ENCODE assay signal across 11 cellular contexts in the genomic region with DNA sequence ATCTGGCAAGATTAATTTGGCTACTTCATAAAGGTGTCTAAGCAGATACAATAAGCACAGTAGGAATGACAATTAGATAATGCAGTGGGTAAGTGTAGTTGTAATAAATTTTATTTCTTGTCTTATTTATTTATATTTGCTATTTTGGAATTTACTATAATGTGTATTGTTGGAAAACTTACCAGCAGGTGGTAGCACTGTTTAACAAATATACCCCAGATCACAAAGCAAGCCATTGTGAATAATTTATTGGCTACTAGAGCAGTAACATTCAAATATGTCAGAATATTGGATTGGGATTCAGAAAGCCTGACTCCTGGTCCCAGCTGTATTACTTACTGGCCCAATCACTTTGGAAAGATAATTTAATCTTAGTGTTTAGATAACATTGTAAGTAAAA.
DNase-seq lines count a peak whose midpoint lies in the region; ATAC-seq, FAIRE-seq and TF ChIP-seq lines count a peak whose summit lies in the region.
"Had no signal": no experiment of that assay in that cellular context is flagged by ENCODE, and none has a peak within 500 bp of the region (broad histone marks: within the 10 kb centered on the region; RNA-seq: fewer than 3 reads in every experiment).

No MANE protein-coding gene starts in this region.

- H3K4me3 ChIP-seq in fibroblast of villous mesenchyme (ENCODE audit: low read depth, low read length) (no peak overlapping the region), skeletal muscle cell (ENCODE audit: low read depth, low read length) (no peak overlapping the region)

- FAIRE-seq in H54 (lab: Jason Lieb, UNC), result no peak
- FAIRE-seq: colon, G401.6 had no signal

- H3K27me3 Mint-ChIP-seq in activated CD4-positive, alpha-beta memory T cell treated with anti-CD3 and anti-CD28 coated beads, Interleukin-2, amount 10 ng/mL, durations not matched to agents 7 days and 5 days, result no peaks in the 10 kb centered on the region

- no peaks in the 10 kb centered on the region for H3K4me1 Mint-ChIP-seq in activated CD4-positive, alpha-beta memory T cell treated with anti-CD3 and anti-CD28 coated beads, Interleukin-2, amount 10 ng/mL, durations not matched to agents 7 days and 5 days

- no peaks in the 10 kb centered on the region for H3K9me3 Mint-ChIP-seq in activated CD4-positive, alpha-beta memory T cell treated with anti-CD3 and anti-CD28 coated beads, Interleukin-2, amount 10 ng/mL, durations not matched to agents 7 days and 5 days

- H3K4me3 Mint-ChIP-seq in activated CD4-positive, alpha-beta memory T cell treated with anti-CD3 and anti-CD28 coated beads, Interleukin-2, amount 10 ng/mL, durations not matched to agents 7 days and 5 days, result no peak overlapping the region

- DNase-seq in NCI-H510A treated with DMSO at 0.1 percent for 48 hours (lab: John Stamatoyannopoulos, UW) (peak; percentile 1), NCI-H510A (lab: John Stamatoyannopoulos, UW) (no peak), RKO (ENCODE audit: low spot score) (peak; percentile 35), fibroblast of villous mesenchyme (ENCODE audit: low read depth) (peak; percentile 28), skeletal muscle cell (ENCODE audit: low read depth) (peak; percentile 0), H54 (ENCODE audit: insufficient read length, low spot score) (no peak)
- DNase-seq in activated CD4-positive, alpha-beta memory T cell treated with anti-CD3 and anti-CD28 coated beads, Interleukin-2, amount 10 ng/mL, durations not matched to agents 7 days and 5 days, result no peak
- DNase-seq: NCI-H2227 treated with DMSO at 0.1 percent for 48 hours had no signal

- TF ChIP-seq POLR2A in H54 (IDR thresholded peaks at IDR 0.05; ENCODE audit: low read depth, low read length), result no peak

- TF ChIP-seq CTCF in fibroblast of villous mesenchyme (IDR thresholded peaks at IDR 0.05; ENCODE audit: insufficient read depth, low read depth, low read length), result peak; percentile 28

- ATAC-seq in HG02610 (IDR thresholded peaks at IDR 0.05; ENCODE audit: unreplicated experiment), result no peak

- POLR2A ChIA-PET in activated CD4-positive, alpha-beta memory T cell treated with anti-CD3 and anti-CD28 coated beads, Interleukin-2, amount 10 ng/mL, durations not matched to agents 7 days and 5 days (lab: Charles Lee), result no interaction called here

- CTCF ChIA-PET in activated CD4-positive, alpha-beta memory T cell treated with anti-CD3 and anti-CD28 coated beads, Interleukin-2, amount 10 ng/mL, durations not matched to agents 7 days and 5 days (lab: Charles Lee), result no interaction called here

- no peak overlapping the region for H3K27ac Mint-ChIP-seq in activated CD4-positive, alpha-beta memory T cell treated with anti-CD3 and anti-CD28 coated beads, Interleukin-2, amount 10 ng/mL, durations not matched to agents 7 days and 5 days

- no peaks in the 10 kb centered on the region for H3K36me3 Mint-ChIP-seq in activated CD4-positive, alpha-beta memory T cell treated with anti-CD3 and anti-CD28 coated beads, Interleukin-2, amount 10 ng/mL, durations not matched to agents 7 days and 5 days (ENCODE audit: low read depth)

Comparison
In these comparisons a context has a peak if more than half of its experiments do, and no peak if none do; other contexts are left out.
1. DNase-seq: peak in NCI-H510A treated with DMSO at 0.1 percent for 48 hours (single experiment), RKO (single experiment), fibroblast of villous mesenchyme (single experiment) and skeletal muscle cell (single experiment); none in NCI-H510A (single experiment), activated CD4-positive, alpha-beta memory T cell treated with anti-CD3 and anti-CD28 coated beads, Interleukin-2, amount 10 ng/mL, durations not matched to agents 7 days and 5 days (single experiment) and H54 (single experiment).